Comparison of ENCODE assay signal across 1 cellular context in the genomic region with DNA sequence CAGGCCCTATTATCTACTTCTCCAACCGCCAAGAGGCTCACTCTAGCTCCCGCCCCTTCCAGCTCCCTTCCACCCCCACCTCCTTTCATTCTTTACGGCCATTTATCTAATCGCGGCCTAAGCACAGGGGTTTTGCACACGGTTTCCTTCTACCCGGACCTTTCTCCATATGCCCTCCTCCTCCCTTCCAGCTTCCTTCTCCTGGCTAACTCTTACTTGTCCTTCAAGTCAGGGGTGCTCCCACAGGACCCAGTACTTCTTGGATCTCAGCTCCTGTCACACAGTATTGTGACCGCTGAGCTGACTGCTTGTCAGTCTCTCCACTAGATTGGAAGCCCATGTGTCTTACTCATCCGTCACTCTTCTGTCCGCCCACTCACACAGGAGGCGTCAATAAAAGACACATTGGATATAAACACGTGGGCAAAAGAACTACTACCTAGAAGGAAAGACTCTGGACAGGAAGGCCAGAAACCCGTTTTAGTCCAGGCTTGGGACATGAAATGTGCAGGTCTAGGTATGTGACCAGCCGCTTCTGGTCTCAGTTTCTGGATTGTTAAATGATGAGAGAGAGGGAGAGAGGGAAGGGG.
TF ChIP-seq lines count a peak whose summit lies in the region.

No MANE protein-coding gene starts in this region.

TF ChIP-seq in K562, 482 proteins besides CTCF, POLR2A, EP300 and RAD21 (continued from another document and continues in another):
- no peak; the same call in 1 of the 2 replicates for TF ChIP-seq CC2D1A (IDR thresholded peaks at IDR 0.05)
- no peak for TF ChIP-seq PTBP1 (IDR thresholded peaks at IDR 0.05; ENCODE audit: low read depth, low read length)
- TF ChIP-seq SMAD4 (CRISPR knock-in tag; conservative IDR thresholded peaks at IDR 0.05): 0 out of 2 replicates have a peak, but pooled peaks have one; percentile 33
- TF ChIP-seq FOS (IDR thresholded peaks at IDR 0.05; ENCODE audit: extremely low read depth, insufficient read length): no peak
- 0 out of 2 replicates have a peak, but pooled peaks have one; percentile 54 for TF ChIP-seq NKRF (IDR thresholded peaks at IDR 0.05; ENCODE audit: borderline replicate concordance)
- TF ChIP-seq ZSCAN29 (IDR thresholded peaks at IDR 0.05): no peak
- no peak; the same call in 1 of the 2 replicates for TF ChIP-seq GTF2E2 (tag; IDR thresholded peaks at IDR 0.05)
- no peak for TF ChIP-seq PHF20 (IDR thresholded peaks at IDR 0.05; ENCODE audit: partially characterized antibody)
- TF ChIP-seq CHD4 (IDR thresholded peaks at IDR 0.05; ENCODE audit: insufficient read depth, insufficient replicate concordance, low read depth, low read length, poor library complexity, severe bottlenecking): no peak
- no peak for TF ChIP-seq SIN3B (IDR thresholded peaks at IDR 0.05; ENCODE audit: low read depth)
- TF ChIP-seq ZNF143 (CRISPR knock-in tag; IDR thresholded peaks at IDR 0.05): no peak
- TF ChIP-seq, protein P1, sequence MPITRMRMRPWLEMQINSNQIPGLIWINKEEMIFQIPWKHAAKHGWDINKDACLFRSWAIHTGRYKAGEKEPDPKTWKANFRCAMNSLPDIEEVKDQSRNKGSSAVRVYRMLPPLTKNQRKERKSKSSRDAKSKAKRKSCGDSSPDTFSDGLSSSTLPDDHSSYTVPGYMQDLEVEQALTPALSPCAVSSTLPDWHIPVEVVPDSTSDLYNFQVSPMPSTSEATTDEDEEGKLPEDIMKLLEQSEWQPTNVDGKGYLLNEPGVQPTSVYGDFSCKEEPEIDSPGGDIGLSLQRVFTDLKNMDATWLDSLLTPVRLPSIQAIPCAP (CRISPR knock-in tag; IDR thresholded peaks at IDR 0.05; ENCODE audit: borderline replicate concordance): no peak
- TF ChIP-seq ATF7 (IDR thresholded peaks at IDR 0.05): 0 out of 2 replicates have a peak, but pooled peaks have one; percentile 16
- TF ChIP-seq HMGN3 (IDR thresholded peaks at IDR 0.05; ENCODE audit: borderline replicate concordance, extremely low read depth, insufficient read length, low read depth, low read length): no peak
- TF ChIP-seq TSC22D4 (tag; IDR thresholded peaks at IDR 0.05): no peak
- TF ChIP-seq SLC30A9 (CRISPR knock-in tag; IDR thresholded peaks at IDR 0.05): no peak
- no peak for TF ChIP-seq ZNF121 (CRISPR knock-in tag; conservative IDR thresholded peaks at IDR 0.05)
- TF ChIP-seq MECOM (CRISPR knock-in tag; IDR thresholded peaks at IDR 0.05): peak; percentile 12; the same call in 1 of the 2 replicates
- TF ChIP-seq ZNF146 (CRISPR knock-in tag; IDR thresholded peaks at IDR 0.05; ENCODE audit: unreplicated experiment): no peak
- TF ChIP-seq MCM2 (IDR thresholded peaks at IDR 0.05; ENCODE audit: low read depth): no peak
- TF ChIP-seq ZNF217 (CRISPR knock-in tag; IDR thresholded peaks at IDR 0.05): no peak
- TF ChIP-seq ERF (CRISPR knock-in tag; IDR thresholded peaks at IDR 0.05): no peak
- peak; percentile 66 for TF ChIP-seq FOSL1 (tag; conservative IDR thresholded peaks at IDR 0.05)
- TF ChIP-seq GATAD2B (IDR thresholded peaks at IDR 0.05; ENCODE audit: borderline replicate concordance): no peak
- no peak for TF ChIP-seq HNRNPLL (IDR thresholded peaks at IDR 0.05; ENCODE audit: low read depth, low read length, poor library complexity, severe bottlenecking)
- TF ChIP-seq XRCC4 (IDR thresholded peaks at IDR 0.05; ENCODE audit: extremely low read depth, insufficient read depth, insufficient read length): no peak
- TF ChIP-seq ZFP91 (CRISPR knock-in tag; IDR thresholded peaks at IDR 0.05): no peak
- TF ChIP-seq ZKSCAN3 (CRISPR knock-in tag; IDR thresholded peaks at IDR 0.05): no peak
- no peak for TF ChIP-seq ZNF79 (CRISPR knock-in tag; IDR thresholded peaks at IDR 0.05; ENCODE audit: low read depth)
- TF ChIP-seq ILK (tag; IDR thresholded peaks at IDR 0.05; ENCODE audit: borderline replicate concordance, low read depth): no peak
- TF ChIP-seq PREB (CRISPR knock-in tag; IDR thresholded peaks at IDR 0.05): no peak
- TF ChIP-seq CCAR2 (IDR thresholded peaks at IDR 0.05; ENCODE audit: low read depth, low read length): no peak
- TF ChIP-seq ZNF347 (CRISPR knock-in tag; IDR thresholded peaks at IDR 0.05; ENCODE audit: low read depth): no peak
- peak; percentile 18 for TF ChIP-seq BRD9 (IDR thresholded peaks at IDR 0.05; ENCODE audit: low read depth, partially characterized antibody)
- no peak for TF ChIP-seq NR2F6 (CRISPR knock-in tag; IDR thresholded peaks at IDR 0.05)
- no peak for TF ChIP-seq RBM25 (IDR thresholded peaks at IDR 0.05; ENCODE audit: low read depth, low read length, severe bottlenecking)
- TF ChIP-seq FOXJ3 (CRISPR knock-in tag; IDR thresholded peaks at IDR 0.05): no peak
- TF ChIP-seq SMARCE1 (IDR thresholded peaks at IDR 0.05): 0 out of 2 replicates have a peak, but pooled peaks have one; percentile 32
- TF ChIP-seq CREM (IDR thresholded peaks at IDR 0.05; ENCODE audit: low read depth): no peak
- TF ChIP-seq NUFIP1 (IDR thresholded peaks at IDR 0.05; ENCODE audit: partially characterized antibody): no peak
- TF ChIP-seq SRSF1 (IDR thresholded peaks at IDR 0.05; ENCODE audit: low read depth, low read length): no peak
- TF ChIP-seq, protein P2, sequence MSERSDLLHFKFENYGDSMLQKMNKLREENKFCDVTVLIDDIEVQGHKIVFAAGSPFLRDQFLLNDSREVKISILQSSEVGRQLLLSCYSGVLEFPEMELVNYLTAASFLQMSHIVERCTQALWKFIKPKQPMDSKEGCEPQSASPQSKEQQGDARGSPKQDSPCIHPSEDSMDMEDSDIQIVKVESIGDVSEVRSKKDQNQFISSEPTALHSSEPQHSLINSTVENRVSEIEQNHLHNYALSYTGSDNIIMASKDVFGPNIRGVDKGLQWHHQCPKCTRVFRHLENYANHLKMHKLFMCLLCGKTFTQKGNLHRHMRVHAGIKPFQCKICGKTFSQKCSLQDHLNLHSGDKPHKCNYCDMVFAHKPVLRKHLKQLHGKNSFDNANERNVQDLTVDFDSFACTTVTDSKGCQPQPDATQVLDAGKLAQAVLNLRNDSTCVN (CRISPR knock-in tag; IDR thresholded peaks at IDR 0.05): no peak
- no peak for TF ChIP-seq DEAF1 (CRISPR knock-in tag; IDR thresholded peaks at IDR 0.05)
- TF ChIP-seq, protein P3, sequence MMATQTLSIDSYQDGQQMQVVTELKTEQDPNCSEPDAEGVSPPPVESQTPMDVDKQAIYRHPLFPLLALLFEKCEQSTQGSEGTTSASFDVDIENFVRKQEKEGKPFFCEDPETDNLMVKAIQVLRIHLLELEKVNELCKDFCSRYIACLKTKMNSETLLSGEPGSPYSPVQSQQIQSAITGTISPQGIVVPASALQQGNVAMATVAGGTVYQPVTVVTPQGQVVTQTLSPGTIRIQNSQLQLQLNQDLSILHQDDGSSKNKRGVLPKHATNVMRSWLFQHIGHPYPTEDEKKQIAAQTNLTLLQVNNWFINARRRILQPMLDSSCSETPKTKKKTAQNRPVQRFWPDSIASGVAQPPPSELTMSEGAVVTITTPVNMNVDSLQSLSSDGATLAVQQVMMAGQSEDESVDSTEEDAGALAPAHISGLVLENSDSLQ (IDR thresholded peaks at IDR 0.05): peak; percentile 96
- no peak for TF ChIP-seq MEF2D (tag; conservative IDR thresholded peaks at IDR 0.05; ENCODE audit: low read depth)
- no peak for TF ChIP-seq ZNF507 (tag; conservative IDR thresholded peaks at IDR 0.05)
- no peak for TF ChIP-seq SETDB1 (IDR thresholded peaks at IDR 0.05; ENCODE audit: low read length)
- no peak for TF ChIP-seq ZNF282 (CRISPR knock-in tag; IDR thresholded peaks at IDR 0.05)
- TF ChIP-seq NCOA1 (IDR thresholded peaks at IDR 0.05; ENCODE audit: low read depth): 0 out of 2 replicates have a peak, but pooled peaks have one; percentile 44
- no peak for TF ChIP-seq MEF2A (IDR thresholded peaks at IDR 0.05; ENCODE audit: control insufficient read depth, low read depth, low read length)
- no peak for TF ChIP-seq RFX7 (CRISPR knock-in tag; IDR thresholded peaks at IDR 0.05)
- no peak; the same call in 1 of the 2 replicates for TF ChIP-seq MTF1 (CRISPR knock-in tag; IDR thresholded peaks at IDR 0.05; ENCODE audit: borderline replicate concordance)
- no peak for TF ChIP-seq DDX20 (tag; IDR thresholded peaks at IDR 0.05; ENCODE audit: low read depth)
